In genomic region chrX:53089224-53089842, GRCh38 we compare ENCODE assay signal across 9 cellular contexts. TPM values are rescaled to one million over a fixed set of nuclear protein-coding genes. Genes with fewer than 3 reads are reported as not detected.
DNase-seq lines count a peak whose midpoint lies in the region; ATAC-seq and TF ChIP-seq lines count a peak whose summit lies in the region.
"Had no signal": no experiment of that assay in that cellular context is flagged by ENCODE, and none has a peak within 500 bp of the region (broad histone marks: within the 10 kb centered on the region; RNA-seq: fewer than 3 reads in every experiment).

No MANE protein-coding gene starts in this region.

- no peaks in the 10 kb centered on the region for H3K27me3 ChIP-seq in MG63

- no peaks in the 10 kb centered on the region for H3K9me3 ChIP-seq in MG63
- H3K9me3 ChIP-seq: BLaER1 had no signal

- peaks cover 4% of the 10 kb centered on the region for H3K36me3 ChIP-seq in MG63

- peak overlapping the region; percentile 63 for H3K27ac ChIP-seq in substantia nigra (ENCODE audit: low read depth, low read length, poor library complexity, severe bottlenecking)
- H3K27ac ChIP-seq: BLaER1 had no signal

- DNase-seq in NCI-H2081 (lab: John Stamatoyannopoulos, UW) (peak; percentile 42 to 61), NCI-H2081 treated with DMSO at 0.1 percent for 48 hours (lab: John Stamatoyannopoulos, UW) (no peak), MG63 (peak; percentile 30), SHP77 (lab: John Stamatoyannopoulos, UW) (peak; percentile 76 to 83), choroid plexus epithelial cell (ENCODE audit: low read depth) (peak; percentile 80), left lobe of liver (ENCODE audit: low spot score) (peak; percentile 48), substantia nigra (lab: John Stamatoyannopoulos, UW) (peak in 25 of 49 donors; percentile 2 to 43 (median 24))

- peak; percentile 80 for TF ChIP-seq CTCF in choroid plexus epithelial cell (conservative IDR thresholded peaks at IDR 0.05; ENCODE audit: low read depth, low read length)

- no peak overlapping the region for H3K4me3 ChIP-seq in MG63
- peak overlapping the region; percentile 51 for H3K4me3 ChIP-seq in choroid plexus epithelial cell (ENCODE audit: low read depth, low read length)
- H3K4me3 ChIP-seq: BLaER1 had no signal

- ATAC-seq in left lobe of liver (peak; percentile 32), HG03432 (IDR thresholded peaks at IDR 0.05; ENCODE audit: unreplicated experiment) (no peak)

RNA-seq across cellular contexts. Expression of gene KANTR, which starts 4.6 kb away (rescaled TPM):
- total RNA-seq in MG63 (2014; rRNA removed; shearing (Covaris generic); ENCODE audit: low replicate concordance): 1.7 and 4.4 TPM in 2 replicates
- total RNA-seq in left lobe of liver: 5.0 TPM

RNA-seq across cellular contexts. Expression of gene TSPYL2, which starts 7.2 kb away (rescaled TPM):
- 8.2 and 10.8 TPM in 2 replicates for total RNA-seq in MG63 (2014; rRNA removed; shearing (Covaris generic); ENCODE audit: low replicate concordance)
- total RNA-seq in left lobe of liver: 4.8 TPM

RNA-seq across cellular contexts. Expression of gene GPR173, which starts 40.7 kb away (rescaled TPM):
- 0.63 TPM in 1 of 2 replicates, not detected in the other for total RNA-seq in MG63 (2014; rRNA removed; shearing (Covaris generic); ENCODE audit: low replicate concordance)
- 0.23 TPM for total RNA-seq in left lobe of liver
